ENCODE assay signal across 12 cellular contexts in the genomic region with DNA sequence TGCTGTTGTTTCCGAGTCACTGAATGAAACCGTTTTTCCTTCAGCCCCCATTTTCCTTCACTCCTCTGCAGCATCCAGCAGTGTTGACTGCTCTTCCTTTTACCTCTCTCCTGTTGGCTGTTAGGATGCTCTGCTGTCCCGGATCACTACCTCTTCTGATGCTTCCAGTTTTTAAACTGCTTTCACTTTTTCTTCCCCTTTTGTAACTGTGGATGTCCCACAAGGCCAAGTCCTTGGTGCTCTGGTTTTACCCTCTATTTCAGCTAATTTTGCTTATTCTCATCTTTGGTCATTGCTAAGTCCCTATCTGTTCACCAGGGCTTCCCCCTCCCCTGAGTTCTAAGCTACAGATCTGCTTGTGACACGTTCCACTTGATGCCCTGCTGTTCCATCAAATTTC. TPM values are rescaled to one million over a fixed set of nuclear protein-coding genes. Genes with fewer than 3 reads are reported as not detected.
DNase-seq lines count a peak whose midpoint lies in the region; ATAC-seq and TF ChIP-seq lines count a peak whose summit lies in the region.
"Had no signal": no experiment of that assay in that cellular context is flagged by ENCODE, and none has a peak within 500 bp of the region (broad histone marks: within the 10 kb centered on the region; RNA-seq: fewer than 3 reads in every experiment).

No MANE protein-coding gene starts in this region.

- H3K4me1 Mint-ChIP-seq in activated T-cell treated with anti-CD3 and anti-CD28 coated beads, Interleukin-2, amount 50 U/mL, for 24 hours (ENCODE audit: low read depth) = peaks cover 7% of the 10 kb centered on the region
- peaks cover 13% of the 10 kb centered on the region for H3K4me1 Mint-ChIP-seq in activated naive CD8-positive, alpha-beta T cell treated with anti-CD3 and anti-CD28 coated beads, Interleukin-2, amount 50 U/mL, for 24 hours
- H3K4me1 Mint-ChIP-seq: activated T-helper 17 cell treated with anti-CD3 and anti-CD28 coated beads, Interleukin-2, amount 50 U/mL, for 72 hours had no signal

- POLR2A ChIA-PET in A673 (lab: Charles Lee; ENCODE audit: low non-redundant PET) = no interaction called here

- intact Hi-C loops in A673 (cut with micrococcal nuclease; ENCODE audit: unreplicated experiment) = no loop called here

- ATAC-seq in GM19351 (IDR thresholded peaks at IDR 0.05; ENCODE audit: unreplicated experiment) (peak; percentile 92), HG02943 (IDR thresholded peaks at IDR 0.05; ENCODE audit: low read depth, unreplicated experiment) (peak; percentile 83)
- ATAC-seq in activated naive CD8-positive, alpha-beta T cell treated with anti-CD3 and anti-CD28 coated beads, Interleukin-2, amount 50 U/mL, for 24 hours = no peak
- ATAC-seq: activated T-helper 17 cell treated with anti-CD3 and anti-CD28 coated beads, Interleukin-2, amount 50 U/mL, for 72 hours had no signal

- no peak overlapping the region for H3K4me3 Mint-ChIP-seq in activated T-cell treated with anti-CD3 and anti-CD28 coated beads, Interleukin-2, amount 50 U/mL, for 24 hours
- H3K4me3 Mint-ChIP-seq in activated naive CD8-positive, alpha-beta T cell treated with anti-CD3 and anti-CD28 coated beads, Interleukin-2, amount 50 U/mL, for 24 hours = no peak overlapping the region
- H3K4me3 Mint-ChIP-seq: activated T-helper 17 cell treated with anti-CD3 and anti-CD28 coated beads, Interleukin-2, amount 50 U/mL, for 72 hours had no signal

- peaks cover 8% of the 10 kb centered on the region for H3K4me1 ChIP-seq in A673 (ENCODE audit: insufficient read depth, low read length, poor library complexity, severe bottlenecking)

- no peak overlapping the region for H3K27ac Mint-ChIP-seq in activated T-cell treated with anti-CD3 and anti-CD28 coated beads, Interleukin-2, amount 50 U/mL, for 24 hours
- no peak overlapping the region for H3K27ac Mint-ChIP-seq in activated naive CD8-positive, alpha-beta T cell treated with anti-CD3 and anti-CD28 coated beads, Interleukin-2, amount 50 U/mL, for 24 hours
- H3K27ac Mint-ChIP-seq: activated T-helper 17 cell treated with anti-CD3 and anti-CD28 coated beads, Interleukin-2, amount 50 U/mL, for 72 hours had no signal

- H3K9me3 Mint-ChIP-seq in activated T-cell treated with anti-CD3 and anti-CD28 coated beads, Interleukin-2, amount 50 U/mL, for 24 hours = peaks cover 12% of the 10 kb centered on the region
- H3K9me3 Mint-ChIP-seq in activated naive CD8-positive, alpha-beta T cell treated with anti-CD3 and anti-CD28 coated beads, Interleukin-2, amount 50 U/mL, for 24 hours = peaks cover 17% of the 10 kb centered on the region
- H3K9me3 Mint-ChIP-seq: activated T-helper 17 cell treated with anti-CD3 and anti-CD28 coated beads, Interleukin-2, amount 50 U/mL, for 72 hours had no signal

- no peaks in the 10 kb centered on the region for H3K36me3 ChIP-seq in A673 (ENCODE audit: insufficient read depth, low read length, poor library complexity, severe bottlenecking)

- no peaks in the 10 kb centered on the region for H3K27me3 ChIP-seq in A673 (replicated peaks; ENCODE audit: insufficient read depth, low read depth, low read length, poor library complexity)

- no peaks in the 10 kb centered on the region for H3K27me3 Mint-ChIP-seq in activated T-cell treated with anti-CD3 and anti-CD28 coated beads, Interleukin-2, amount 50 U/mL, for 24 hours
- H3K27me3 Mint-ChIP-seq in activated naive CD8-positive, alpha-beta T cell treated with anti-CD3 and anti-CD28 coated beads, Interleukin-2, amount 50 U/mL, for 24 hours = no peaks in the 10 kb centered on the region
- H3K27me3 Mint-ChIP-seq: activated T-helper 17 cell treated with anti-CD3 and anti-CD28 coated beads, Interleukin-2, amount 50 U/mL, for 72 hours had no signal

- no peak overlapping the region for H3K27ac ChIP-seq in A673 (ENCODE audit: low read depth, low read length, poor library complexity, severe bottlenecking)

- H3K9me3 ChIP-seq in A673 (ENCODE audit: low read depth, low read length, poor library complexity, severe bottlenecking) = no peaks in the 10 kb centered on the region

- TF ChIP-seq CTCF in A673 (conservative IDR thresholded peaks at IDR 0.05; ENCODE audit: low read depth, low read length) = no peak

- H3K4me3 ChIP-seq in A673 (ENCODE audit: low read depth, low read length, poor library complexity, severe bottlenecking) = no peak overlapping the region

- CTCF ChIA-PET in A673 (lab: Charles Lee) = no interaction called here

- no TSS peak for BruUV-seq in A673 (replicated peaks; lab: Mats Ljungman, UMichigan)

- peak; percentile 67 for DNase-seq in CD1c-positive myeloid dendritic cell (ENCODE audit: extremely low spot score)
- peak; percentile 88 for DNase-seq in MV-4-11 (lab: John Stamatoyannopoulos, UW)
- no peak for DNase-seq in HT-29 (ENCODE audit: low spot score)
- DNase-seq in activated T-cell treated with anti-CD3 and anti-CD28 coated beads, Interleukin-2, amount 50 U/mL, for 24 hours = no peak
- no peak for DNase-seq in A673 (ENCODE audit: low spot score)
- no peak for DNase-seq in activated naive CD8-positive, alpha-beta T cell treated with anti-CD3 and anti-CD28 coated beads, Interleukin-2, amount 50 U/mL, for 24 hours
- DNase-seq: NCI-H1417 treated with DMSO at 0.1 percent for 48 hours, posterior cingulate gyrus, T-helper 1 cell had no signal

- peaks cover 18% of the 10 kb centered on the region for H3K36me3 Mint-ChIP-seq in activated T-cell treated with anti-CD3 and anti-CD28 coated beads, Interleukin-2, amount 50 U/mL, for 24 hours (ENCODE audit: low read depth)
- peaks cover 19% of the 10 kb centered on the region for H3K36me3 Mint-ChIP-seq in activated naive CD8-positive, alpha-beta T cell treated with anti-CD3 and anti-CD28 coated beads, Interleukin-2, amount 50 U/mL, for 24 hours (ENCODE audit: low read depth)

RNA-seq across cellular contexts. Expression of a gene that starts 39.4 kb away (rescaled TPM):
- total RNA-seq in HT-29 (2014; rRNA removed; shearing (Covaris generic)) = 44.8 and 50.5 TPM in 2 replicates
- 29.0 and 35.5 TPM in 2 replicates for total RNA-seq in A673 (2021)

Comparison
In these comparisons a context has a peak if more than half of its experiments do, and no peak if none do; other contexts are left out.
1. DNase-seq: peak in CD1c-positive myeloid dendritic cell (single experiment) and MV-4-11 (single experiment); none in HT-29 (single experiment), activated T-cell treated with anti-CD3 and anti-CD28 coated beads, Interleukin-2, amount 50 U/mL, for 24 hours (single experiment), A673 (single experiment) and activated naive CD8-positive, alpha-beta T cell treated with anti-CD3 and anti-CD28 coated beads, Interleukin-2, amount 50 U/mL, for 24 hours (single experiment).